In genomic region chr9:32603914-32604852, GRCh38 we compare ENCODE assay signal across 12 cellular contexts. TPM values are rescaled to one million over a fixed set of nuclear protein-coding genes. Genes with fewer than 3 reads are reported as not detected.
DNase-seq lines count a peak whose midpoint lies in the region; ATAC-seq and FAIRE-seq lines count a peak whose summit lies in the region.
"Had no signal": no experiment of that assay in that cellular context is flagged by ENCODE, and none has a peak within 500 bp of the region (broad histone marks: within the 10 kb centered on the region; RNA-seq: fewer than 3 reads in every experiment).

No MANE protein-coding gene starts in this region.

- ATAC-seq in HG02943 (IDR thresholded peaks at IDR 0.05; ENCODE audit: low read depth, unreplicated experiment) = peak; percentile 88
- ATAC-seq: stimulated activated effector memory CD8-positive, alpha-beta T cell treated with anti-CD3 and anti-CD28 coated beads, Interleukin-12 subunit alpha, Interleukin-12 subunit beta, amount 100 ng/mL, for 72 hours had no signal

- no peaks in the 10 kb centered on the region; the same call in 1 of the 2 replicates for H3K9me3 ChIP-seq in SJCRH30 (replicated peaks)

- no peaks in the 10 kb centered on the region for H3K36me3 ChIP-seq in SJCRH30

- no peak overlapping the region for H3K27ac ChIP-seq in SJCRH30

- no peaks in the 10 kb centered on the region for H3K4me1 ChIP-seq in SJCRH30

- FAIRE-seq in urothelium cell line (lab: Jason Lieb, UNC) = peak; percentile 87

- no peaks in the 10 kb centered on the region for H3K27me3 ChIP-seq in SJCRH30

- DNase-seq in SIG-M5 treated with dmso at 0.1 percent for 504 hours (lab: John Stamatoyannopoulos, UW; ENCODE audit: unreplicated experiment) = peak; percentile 5
- no peak for DNase-seq in SIG-M5 (lab: John Stamatoyannopoulos, UW)
- DNase-seq in SJCRH30 = peak; percentile 13 to 26
- peak; percentile 91 for DNase-seq in urothelium cell line (ENCODE audit: low spot score)
- no peak for DNase-seq in HuH-7 (ENCODE audit: low spot score)
- no peak for DNase-seq in HCEC 1CT
- DNase-seq in NCI-H2171 treated with DMSO at 0.1 percent for 48 hours (lab: John Stamatoyannopoulos, UW) = no peak
- DNase-seq: effector CD4-positive, alpha-beta T cell had no signal

- no peak overlapping the region for H3K4me3 ChIP-seq in SJCRH30

RNA-seq across cellular contexts. Expression of gene NDUFB6, which starts 31.2 kb away (rescaled TPM):
- 73.1 and 75.1 TPM in 2 replicates for total RNA-seq in SJCRH30 (2014; rRNA removed; shearing (Covaris generic))

RNA-seq across cellular contexts. Expression of gene TAF1L, which starts 31.3 kb away (rescaled TPM):
- 0.02 TPM in 1 of 2 replicates, not detected in the other for total RNA-seq in SJCRH30 (2014; rRNA removed; shearing (Covaris generic))
- total RNA-seq: pulmonary artery endothelial cell, RPMI7951 had no signal

RNA-seq across cellular contexts. Expression of gene TOPORS, which starts 51.8 kb away (rescaled TPM):
- 29.1 and 32.1 TPM in 2 replicates for total RNA-seq in SJCRH30 (2014; rRNA removed; shearing (Covaris generic))

RNA-seq across cellular contexts. Expression of gene SMIM27, which starts 52.1 kb away (rescaled TPM):
- total RNA-seq in SJCRH30 (2014; rRNA removed; shearing (Covaris generic)) = 2.2 and 3.1 TPM in 2 replicates

Comparison
In these comparisons a context has a peak if more than half of its experiments do, and no peak if none do; other contexts are left out.
1. DNase-seq: peak in SIG-M5 treated with dmso at 0.1 percent for 504 hours (single experiment), SJCRH30 (2 of 2) and urothelium cell line (single experiment); none in SIG-M5 (single experiment), HuH-7 (single experiment), HCEC 1CT (single experiment) and NCI-H2171 treated with DMSO at 0.1 percent for 48 hours (single experiment).